In genomic region chr3:39407773-39408492, GRCh38 we compare ENCODE assay signal across 1 cellular context.
TF ChIP-seq lines count a peak whose summit lies in the region.

No MANE protein-coding gene starts in this region.

TF ChIP-seq in A549, 52 proteins besides CTCF, POLR2A, EP300 and RAD21 (continued from another document):
- TF ChIP-seq HOXA7 (CRISPR knock-in tag; IDR thresholded peaks at IDR 0.05) (peak; percentile 76; the same call in 1 of the 2 replicates), HMGXB4 (CRISPR knock-in tag; IDR thresholded peaks at IDR 0.05; ENCODE audit: borderline replicate concordance) (peak; percentile 68), TFCP2L1 (CRISPR knock-in tag; IDR thresholded peaks at IDR 0.05) (no peak), MAFK (IDR thresholded peaks at IDR 0.05; ENCODE audit: partially characterized antibody) (no peak), CBX8 (IDR thresholded peaks at IDR 0.05) (no peak), ESRRA (IDR thresholded peaks at IDR 0.05; ENCODE audit: borderline replicate concordance, low read length) (no peak), CHD2 (IDR thresholded peaks at IDR 0.05; ENCODE audit: low read length, partially characterized antibody) (no peak), REST (IDR thresholded peaks at IDR 0.05) (no peak), ZNF302 (CRISPR knock-in tag; IDR thresholded peaks at IDR 0.05) (no peak), KDM1A (IDR thresholded peaks at IDR 0.05; ENCODE audit: low read depth) (no peak), SMC3 (IDR thresholded peaks at IDR 0.05) (no peak), RFX5 (IDR thresholded peaks at IDR 0.05) (no peak), CBX2 (IDR thresholded peaks at IDR 0.05; ENCODE audit: borderline replicate concordance, low read depth) (no peak), JUNB (IDR thresholded peaks at IDR 0.05) (no peak), HDAC2 (IDR thresholded peaks at IDR 0.05) (no peak), FOSB (CRISPR knock-in tag; IDR thresholded peaks at IDR 0.05) (peak; percentile 73), SREBF2 (IDR thresholded peaks at IDR 0.05) (no peak), HOXB5 (CRISPR knock-in tag; IDR thresholded peaks at IDR 0.05) (0 out of 2 replicates have a peak, but pooled peaks have one; percentile 33), POLR2AphosphoS2 (conservative IDR thresholded peaks at IDR 0.05; ENCODE audit: low read length) (no peak), KDM5A (IDR thresholded peaks at IDR 0.05) (no peak), BHLHE40 (IDR thresholded peaks at IDR 0.05; ENCODE audit: low read depth, low read length) (no peak), HES2 (IDR thresholded peaks at IDR 0.05) (no peak), GATA3 (IDR thresholded peaks at IDR 0.05; ENCODE audit: borderline replicate concordance) (no peak), MAZ (IDR thresholded peaks at IDR 0.05; ENCODE audit: borderline replicate concordance, low read depth, low read length) (no peak), ZSCAN20 (CRISPR knock-in tag; IDR thresholded peaks at IDR 0.05) (no peak), ZFP36 (IDR thresholded peaks at IDR 0.05; ENCODE audit: borderline replicate concordance, partially characterized antibody) (no peak), TP53 (CRISPR knock-in tag; IDR thresholded peaks at IDR 0.05) (peak; percentile 50; the same call in 1 of the 2 replicates), RARB (CRISPR knock-in tag; IDR thresholded peaks at IDR 0.05) (peak; percentile 63; the same call in 1 of the 2 replicates), CEBPB (IDR thresholded peaks at IDR 0.05) (no peak)
